Comparison of ENCODE assay signal across 12 cellular contexts in genomic region chr5:43123887-43124286, GRCh38. TPM values are rescaled to one million over a fixed set of nuclear protein-coding genes. Genes with fewer than 3 reads are reported as not detected.
DNase-seq lines count a peak whose midpoint lies in the region; ATAC-seq and TF ChIP-seq lines count a peak whose summit lies in the region.
"Had no signal": no experiment of that assay in that cellular context is flagged by ENCODE, and none has a peak within 500 bp of the region (broad histone marks: within the 10 kb centered on the region; RNA-seq: fewer than 3 reads in every experiment).

No MANE protein-coding gene starts in this region.

- H3K9me3 Mint-ChIP-seq in activated naive CD4-positive, alpha-beta T cell treated with anti-CD3 and anti-CD28 coated beads, Interleukin-2, amount 10 ng/mL, durations not matched to agents 7 days and 5 days = no peaks in the 10 kb centered on the region
- H3K9me3 Mint-ChIP-seq in stimulated activated naive B cell treated with anti-CD40 and anti-IgM and Interleukin-4, amounts not matched to agents 10 μg/mL and 1 μg/mL and 100 μg/mL, for 72 hours = no peaks in the 10 kb centered on the region

- peaks cover 53% of the 10 kb centered on the region for H3K4me1 Mint-ChIP-seq in activated naive CD4-positive, alpha-beta T cell treated with anti-CD3 and anti-CD28 coated beads, Interleukin-2, amount 10 ng/mL, durations not matched to agents 7 days and 5 days
- H3K4me1 Mint-ChIP-seq in stimulated activated naive B cell treated with anti-CD40 and anti-IgM and Interleukin-4, amounts not matched to agents 10 μg/mL and 1 μg/mL and 100 μg/mL, for 72 hours = peaks cover 17 to 29% of the 10 kb centered on the region in 2 donors

- intact Hi-C loops in mammary epithelial cell (cut with micrococcal nuclease) = loop anchor here (5.0 kb wide), 3 partner anchors 188 to 358 kb away; partner anchors contain the start of genes HMGCS1 and TMEM267

- no peaks in the 10 kb centered on the region for H3K9me3 ChIP-seq in mammary epithelial cell (replicated peaks; ENCODE audit: insufficient read depth, low read length)
- H3K9me3 ChIP-seq: BE2C had no signal

- no TSS peak for BruUV-seq in mammary epithelial cell (replicated peaks; lab: Mats Ljungman, UMichigan)

- in situ Hi-C loops in mammary epithelial cell (cut with MboI; ENCODE audit: low sequenced_read_pairs in 2 of 2) = no loop called here

- DNase-seq in activated naive CD4-positive, alpha-beta T cell treated with anti-CD3 and anti-CD28 coated beads, Interleukin-2, amount 10 ng/mL, durations not matched to agents 7 days and 5 days = no peak
- DNase-seq in activated naive CD4-positive, alpha-beta T cell treated with Interleukin-2 at 50 U/mL for 16 hours = no peak
- DNase-seq in NOMO-1 treated with DMSO at 0.1 percent for 48 hours (lab: John Stamatoyannopoulos, UW; ENCODE audit: unreplicated experiment) (peak; percentile 68), mammary epithelial cell (no peak), NCI-H510A (lab: John Stamatoyannopoulos, UW) (no peak)
- no peak for DNase-seq in stimulated activated naive B cell treated with anti-CD40 and anti-IgM and Interleukin-4, amounts not matched to agents 10 μg/mL and 1 μg/mL and 100 μg/mL, for 72 hours
- DNase-seq: BE2C, KG1, NCI-H446 treated with DMSO at 0.1 percent for 48 hours, T1000 had no signal

- H3K27me3 Mint-ChIP-seq in activated naive CD4-positive, alpha-beta T cell treated with anti-CD3 and anti-CD28 coated beads, Interleukin-2, amount 10 ng/mL, durations not matched to agents 7 days and 5 days = no peaks in the 10 kb centered on the region
- H3K27me3 Mint-ChIP-seq in stimulated activated naive B cell treated with anti-CD40 and anti-IgM and Interleukin-4, amounts not matched to agents 10 μg/mL and 1 μg/mL and 100 μg/mL, for 72 hours = no peaks in the 10 kb centered on the region

- no peak overlapping the region for H3K9ac ChIP-seq in mammary epithelial cell (ENCODE audit: insufficient read depth, low read length)

- H3K27ac Mint-ChIP-seq in activated naive CD4-positive, alpha-beta T cell treated with anti-CD3 and anti-CD28 coated beads, Interleukin-2, amount 10 ng/mL, durations not matched to agents 7 days and 5 days = peak overlapping the region; percentile 11
- H3K27ac Mint-ChIP-seq in stimulated activated naive B cell treated with anti-CD40 and anti-IgM and Interleukin-4, amounts not matched to agents 10 μg/mL and 1 μg/mL and 100 μg/mL, for 72 hours = no peak overlapping the region

- dilution Hi-C loops in mammary epithelial cell (cut with HindIII; ENCODE audit: low sequenced_read_pairs) = no loop called here

- peaks cover 21% of the 10 kb centered on the region for H3K4me1 ChIP-seq in mammary epithelial cell (ENCODE audit: insufficient read depth, low read length)
- H3K4me1 ChIP-seq: BE2C had no signal

- no peaks in the 10 kb centered on the region for H4K20me1 ChIP-seq in mammary epithelial cell (ENCODE audit: insufficient read depth, low read length)

- no peak overlapping the region for H3K4me3 ChIP-seq in mammary epithelial cell (replicated peaks in 1 of 3; ENCODE audit: insufficient read depth in 1 of 3, low read depth in 2 of 3, low read length in 3 of 3)

- no peak for TF ChIP-seq CTCF in mammary epithelial cell (conservative IDR thresholded peaks at IDR 0.05 in 1 of 2, IDR thresholded peaks at IDR 0.05 in 1 of 2; ENCODE audit: extremely low read depth in 1 of 2, insufficient read depth in 1 of 2, low read depth in 1 of 2, low read length in 2 of 2)

- H3K36me3 Mint-ChIP-seq in activated naive CD4-positive, alpha-beta T cell treated with anti-CD3 and anti-CD28 coated beads, Interleukin-2, amount 10 ng/mL, durations not matched to agents 7 days and 5 days = peaks cover 50% of the 10 kb centered on the region
- H3K36me3 Mint-ChIP-seq in stimulated activated naive B cell treated with anti-CD40 and anti-IgM and Interleukin-4, amounts not matched to agents 10 μg/mL and 1 μg/mL and 100 μg/mL, for 72 hours = peaks cover 24 to 33% of the 10 kb centered on the region in 2 donors

- H3K4me3 Mint-ChIP-seq in activated naive CD4-positive, alpha-beta T cell treated with anti-CD3 and anti-CD28 coated beads, Interleukin-2, amount 10 ng/mL, durations not matched to agents 7 days and 5 days = peak overlapping the region; percentile 36
- peak overlapping the region; percentile 53 to 54 for H3K4me3 Mint-ChIP-seq in stimulated activated naive B cell treated with anti-CD40 and anti-IgM and Interleukin-4, amounts not matched to agents 10 μg/mL and 1 μg/mL and 100 μg/mL, for 72 hours

- CTCF ChIA-PET in activated naive CD4-positive, alpha-beta T cell treated with anti-CD3 and anti-CD28 coated beads, Interleukin-2, amount 10 ng/mL, durations not matched to agents 7 days and 5 days (lab: Charles Lee) = interaction anchor here (1.2 to 6.4 kb wide), 2 partner anchors 17 to 70 kb away, joined by 3 to 69 read pairs; no protein-coding TSS in a partner anchor
- CTCF ChIA-PET in mammary epithelial cell (lab: Charles Lee; ENCODE audit: low non-redundant PET) = no interaction called here

- peaks cover 22% of the 10 kb centered on the region for H3K36me3 ChIP-seq in mammary epithelial cell (ENCODE audit: insufficient read depth, low read length)

- H2AFZ ChIP-seq in mammary epithelial cell (ENCODE audit: low read depth, low read length) = no peak overlapping the region

- no peak for ATAC-seq in stimulated activated naive B cell treated with anti-CD40 and anti-IgM and Interleukin-4, amounts not matched to agents 10 μg/mL and 1 μg/mL and 100 μg/mL, for 72 hours (replicated peaks)
- ATAC-seq in GM18505 (IDR thresholded peaks at IDR 0.05; ENCODE audit: unreplicated experiment) = no peak
- no peak for ATAC-seq in GM19463 (IDR thresholded peaks at IDR 0.05; ENCODE audit: unreplicated experiment)

- H3K4me2 ChIP-seq in mammary epithelial cell (ENCODE audit: insufficient read depth, low read depth, low read length) = peak overlapping the region; percentile 92

- peaks cover 72% of the 10 kb centered on the region for H3K79me2 ChIP-seq in mammary epithelial cell (ENCODE audit: insufficient read depth, low read length)

- H3K27ac ChIP-seq in mammary epithelial cell (ENCODE audit: insufficient read depth, low read depth, low read length) = no peak overlapping the region

- WGBS in mammary epithelial cell (ENCODE audit: low coverage, missing lambda C conversion rate) = 79% methylated on average over 4 of the region's 4 CpGs

- H3K27me3 ChIP-seq in mammary epithelial cell (ENCODE audit: insufficient read depth, low read length) = no peaks in the 10 kb centered on the region
- H3K27me3 ChIP-seq: BE2C had no signal

- TF ChIP-seq POLR2A in GM18505 (IDR thresholded peaks at IDR 0.05; ENCODE audit: borderline replicate concordance, extremely low read depth, insufficient read depth, insufficient read length) = no peak

RNA-seq across cellular contexts. Expression of gene ZNF131, which starts 3.2 kb away (rescaled TPM):
- 10 to 100 TPM; 28.7 to 36.2 TPM for total RNA-seq in mammary epithelial cell
- polyA plus RNA-seq in mammary epithelial cell = 20.1 TPM
- polyA minus RNA-seq in mammary epithelial cell = 27.3 TPM
